Comparison of ENCODE assay signal across 14 cellular contexts in the genomic region with DNA sequence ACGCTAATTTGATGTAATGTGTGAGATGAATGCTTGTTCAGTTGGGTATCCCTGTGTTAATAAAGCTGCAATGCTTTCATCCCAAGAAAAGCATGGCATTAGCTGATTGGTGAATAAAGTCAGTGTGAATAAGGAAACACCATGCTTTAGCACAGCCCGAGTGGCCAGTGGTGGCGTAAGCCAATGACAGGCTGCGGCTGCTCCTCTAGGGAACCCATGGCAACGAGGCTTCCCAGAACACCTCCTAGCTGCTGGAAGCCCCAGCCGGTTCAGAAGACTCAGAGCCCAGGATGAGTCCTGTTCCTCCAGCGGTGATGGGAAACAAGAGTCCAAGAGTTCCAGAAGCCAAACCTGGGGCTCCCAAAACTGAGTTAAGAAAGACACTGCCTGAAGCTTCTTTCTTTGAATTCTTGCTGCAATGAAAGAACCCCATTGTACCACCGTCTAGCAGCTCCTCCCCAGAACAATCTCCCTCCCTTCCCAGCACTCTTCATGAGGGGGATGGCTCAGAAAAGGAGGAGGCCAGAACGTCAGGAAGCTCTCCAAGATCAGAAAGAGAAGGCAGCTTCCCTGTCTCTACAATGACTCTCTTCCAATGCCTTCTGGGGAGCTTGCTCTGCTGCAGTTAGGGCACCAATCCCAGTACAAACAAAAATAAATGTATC.
"Had no signal": no experiment of that assay in that cellular context is flagged by ENCODE, and none has a peak within 500 bp of the region (broad histone marks: within the 10 kb centered on the region; RNA-seq: fewer than 3 reads in every experiment).

No MANE protein-coding gene starts in this region.

- DNase-seq: activated CD4-positive, alpha-beta T cell treated with anti-CD3 and anti-CD28 coated beads for 1 hour; activated CD4-positive, alpha-beta T cell treated with anti-CD3 and anti-CD28 coated beads, Interleukin-2, amount 50 U/mL, for 1 hour; activated T-cell treated with anti-CD3 and anti-CD28 coated beads, Interleukin-2, amount 50 U/mL, for 24 hours; cerebellar nuclear complex; esophagus squamous epithelium; heart right ventricle; kidney; lower lobe of right lung; right lobe of liver; stimulated activated CD4-positive, alpha-beta T cell treated with anti-CD3 and anti-CD28 coated beads, Interleukin-4, amount 100 ng/mL, for 1 hour; stimulated activated naive CD4-positive, alpha-beta T cell; T-helper 9 cell had no signal

- ATAC-seq: activated T-helper 17 cell treated with anti-CD3 and anti-CD28 coated beads, Interleukin-2, amount 50 U/mL, for 72 hours; lower lobe of right lung; natural killer cell treated with Interleukin-12 subunit alpha and Interleukin-12 subunit beta and Interleukin-15 and Interleukin-18, amount 100 ng/mL, for 72 hours; right lobe of liver had no signal

- FAIRE-seq: kidney had no signal
